Comparison of ENCODE assay signal across 8 cellular contexts in the genomic region with DNA sequence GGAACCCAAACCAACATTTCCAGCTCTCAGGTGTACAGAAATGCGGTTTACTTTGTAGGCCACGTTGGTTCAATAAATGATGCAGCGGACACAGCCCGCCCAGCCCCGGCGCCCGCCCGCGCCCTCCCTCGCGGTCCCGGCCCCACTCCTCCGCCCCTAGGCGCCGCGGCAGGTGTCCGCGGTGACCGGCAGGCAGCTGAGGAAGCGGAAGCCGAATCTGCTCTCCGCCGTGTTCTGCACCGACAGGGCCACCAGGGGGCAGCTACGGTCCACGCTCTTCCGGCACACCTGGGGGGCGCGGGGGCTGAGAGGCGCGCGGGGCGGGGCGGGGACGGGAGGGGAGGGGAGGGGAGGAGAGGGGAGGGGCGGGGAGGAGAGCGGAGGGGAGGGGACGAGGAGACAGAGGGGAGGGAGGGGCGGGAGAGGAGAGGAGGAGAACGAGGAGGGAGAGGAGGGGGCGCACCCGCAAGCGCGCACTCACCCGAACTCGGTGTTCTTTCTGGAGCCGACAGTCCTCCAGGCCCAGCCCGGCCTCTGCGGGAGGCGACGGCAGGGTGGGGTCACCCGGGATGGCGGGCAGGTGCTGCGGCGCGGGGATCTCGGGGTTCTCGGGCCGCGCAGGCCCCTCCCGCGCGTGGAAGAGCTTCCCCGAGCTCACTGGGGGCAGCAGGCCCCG.
A peak's percentile ranks its signal among the peaks of the same experiment; 100 is the strongest.
DNase-seq lines count a peak whose midpoint lies in the region; ATAC-seq and FAIRE-seq lines count a peak whose summit lies in the region.

No MANE protein-coding gene starts in this region.

- H3K4me3 ChIP-seq in iPS-11a (ENCODE audit: low read depth, low read length), result peak overlapping the region; percentile 53

- peak; percentile 40 for FAIRE-seq in GM19239 (lab: Jason Lieb, UNC)

- H3K4me1 Mint-ChIP-seq in activated naive CD8-positive, alpha-beta T cell treated with anti-CD3 and anti-CD28 coated beads, Interleukin-2, amount 50 U/mL, for 24 hours, result peaks cover 4% of the 10 kb centered on the region

- ATAC-seq in activated naive CD8-positive, alpha-beta T cell treated with anti-CD3 and anti-CD28 coated beads, Interleukin-2, amount 50 U/mL, for 24 hours, result peak; percentile 61
- no peak for ATAC-seq in HG03139 (IDR thresholded peaks at IDR 0.05; ENCODE audit: unreplicated experiment)

- H3K36me3 Mint-ChIP-seq in activated naive CD8-positive, alpha-beta T cell treated with anti-CD3 and anti-CD28 coated beads, Interleukin-2, amount 50 U/mL, for 24 hours (ENCODE audit: low read depth), result no peaks in the 10 kb centered on the region

- H3K27me3 Mint-ChIP-seq in activated naive CD8-positive, alpha-beta T cell treated with anti-CD3 and anti-CD28 coated beads, Interleukin-2, amount 50 U/mL, for 24 hours, result peaks cover 9% of the 10 kb centered on the region

- DNase-seq in AG08396 (ENCODE audit: low spot score) (peak; percentile 74), GM19239 (ENCODE audit: insufficient read length, low spot score) (peak; percentile 95), NAMALWA (ENCODE audit: low spot score) (peak; percentile 87), SW480 (ENCODE audit: low spot score) (peak; percentile 69)
- DNase-seq in activated naive CD8-positive, alpha-beta T cell treated with anti-CD3 and anti-CD28 coated beads, Interleukin-2, amount 50 U/mL, for 24 hours, result peak; percentile 79
- DNase-seq in stimulated activated CD4-positive, alpha-beta T cell treated with anti-CD3 and anti-CD28 coated beads, Interleukin-12 subunit alpha, Interleukin-12 subunit beta, amount 100 ng/mL, for 48 hours (ENCODE audit: low read depth in 2 of 3, low spot score in 1 of 3), result peak in 2 of 3 donors; percentile 58 to 65

- no peak overlapping the region for H3K4me3 Mint-ChIP-seq in activated naive CD8-positive, alpha-beta T cell treated with anti-CD3 and anti-CD28 coated beads, Interleukin-2, amount 50 U/mL, for 24 hours

- H3K9me3 Mint-ChIP-seq in activated naive CD8-positive, alpha-beta T cell treated with anti-CD3 and anti-CD28 coated beads, Interleukin-2, amount 50 U/mL, for 24 hours, result no peaks in the 10 kb centered on the region

- no peak overlapping the region for H3K27ac Mint-ChIP-seq in activated naive CD8-positive, alpha-beta T cell treated with anti-CD3 and anti-CD28 coated beads, Interleukin-2, amount 50 U/mL, for 24 hours
